Comparison of ENCODE assay signal across 8 cellular contexts in the genomic region with DNA sequence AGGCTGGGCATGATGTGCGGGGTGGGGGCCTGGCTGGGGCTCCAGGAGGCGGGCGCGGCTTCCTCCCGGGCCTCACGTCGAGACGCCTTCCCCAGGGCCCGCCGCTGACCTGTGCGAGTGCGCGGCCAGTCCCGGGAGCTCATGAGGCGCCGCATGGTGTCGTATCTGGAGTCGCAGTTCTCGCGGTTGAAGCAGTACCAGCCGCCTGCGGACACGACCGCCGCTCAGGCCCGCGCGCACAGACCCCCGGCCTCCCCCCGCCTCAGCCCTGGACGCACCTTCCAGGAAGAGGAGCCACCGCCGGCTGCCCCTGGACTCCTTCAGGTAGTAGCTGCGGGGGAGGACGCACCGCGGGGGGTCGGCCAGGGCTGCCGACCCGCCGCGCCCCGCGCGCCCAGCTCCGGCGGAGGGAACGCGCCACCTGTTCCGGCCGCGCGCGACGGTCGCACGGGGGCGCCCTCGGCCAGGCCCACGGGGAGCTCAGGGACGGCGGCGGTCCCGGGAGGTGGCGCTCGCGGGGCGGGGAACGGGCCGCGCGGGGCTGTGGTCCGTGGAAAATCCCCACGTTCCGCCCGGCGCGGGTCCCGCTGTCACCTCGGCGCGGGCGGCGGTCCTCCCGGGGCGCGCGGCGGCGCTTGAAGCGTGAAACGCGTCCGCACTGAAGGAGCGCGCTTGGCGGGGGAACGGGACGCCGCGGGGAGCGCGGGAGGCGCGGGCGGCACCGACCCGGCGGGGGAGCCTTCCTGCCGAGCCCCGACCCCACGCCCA. TPM values are rescaled to one million over a fixed set of nuclear protein-coding genes. Genes with fewer than 3 reads are reported as not detected.
DNase-seq lines count a peak whose midpoint lies in the region; ATAC-seq, FAIRE-seq and TF ChIP-seq lines count a peak whose summit lies in the region.

No MANE protein-coding gene starts in this region.

- no peaks in the 10 kb centered on the region for H3K36me3 Mint-ChIP-seq in T-helper 17 cell (ENCODE audit: low read depth)

- H3K27me3 ChIP-seq in ascending aorta (peaks cover 29% of the 10 kb centered on the region), iPS DF 6.9 (ENCODE audit: control insufficient read depth, insufficient read depth, low read length) (peaks cover 37% of the 10 kb centered on the region), spleen (replicated peaks in 1 of 7) (peaks cover 4 to 93% (median 59%) of the 10 kb centered on the region in 7 donors)

- ATAC-seq in T-helper 17 cell (peak; percentile 98), HG03565 (IDR thresholded peaks at IDR 0.05; ENCODE audit: unreplicated experiment) (no peak)

- H3K4me1 ChIP-seq in ascending aorta (peaks cover 10 to 11% of the 10 kb centered on the region in 2 donors), iPS DF 6.9 (ENCODE audit: control insufficient read depth, insufficient read depth, low read length) (no peaks in the 10 kb centered on the region), spleen (peaks cover 9 to 34% (median 24%) of the 10 kb centered on the region in 6 donors)

- H3K27ac ChIP-seq in ascending aorta (no peak overlapping the region), iPS DF 6.9 (ENCODE audit: low read length) (no peak overlapping the region), spleen (no peak overlapping the region)

- no peak overlapping the region for H3K27ac Mint-ChIP-seq in T-helper 17 cell

- TF ChIP-seq CTCF in ascending aorta (IDR thresholded peaks at IDR 0.05), result peak; percentile 10 to 99 (median 47)
- TF ChIP-seq CTCF in spleen (IDR thresholded peaks at IDR 0.05 in 8 of 11, conservative IDR thresholded peaks at IDR 0.05 in 3 of 11), result peak in 6 of 11 experiments; percentile 74 to 97 (median 86)

- H3K9me3 ChIP-seq in T-helper 17 cell (ENCODE audit: control insufficient read depth, low read length, poor library complexity, severe bottlenecking) (no peaks in the 10 kb centered on the region), ascending aorta (no peaks in the 10 kb centered on the region), iPS DF 6.9 (ENCODE audit: control insufficient read depth, insufficient read depth, low read length) (no peaks in the 10 kb centered on the region), spleen (no peaks in the 10 kb centered on the region)

- DNase-seq in GM03348 (ENCODE audit: low spot score), result peak; percentile 89
- DNase-seq in HTR-8/SVneo (ENCODE audit: insufficient read length, low spot score), result peak; percentile 61
- DNase-seq in T-helper 17 cell, result peak; percentile 83 to 91 (median 91)
- DNase-seq in ascending aorta (ENCODE audit: low spot score in 2 of 2), result peak in 1 of 2 donors; percentile 81
- no peak for DNase-seq in iPS DF 6.9 (ENCODE audit: low read depth, low spot score)
- DNase-seq in spleen, result peak; percentile 95
- no peak for DNase-seq in NCI-H2029 (lab: John Stamatoyannopoulos, UW)

- WGBS in iPS DF 6.9 (ENCODE audit: insufficient coverage, insufficient read length), result no CpG with 5 or more reads among the region's 112 CpGs
- 1 to 2% (median 1%) methylated on average over 35 to 112 of the region's 112 CpGs for WGBS in spleen, 5 donors

- peaks cover 2% of the 10 kb centered on the region for H3K4me1 Mint-ChIP-seq in T-helper 17 cell

- peak overlapping the region; percentile 75 for H3K4me3 Mint-ChIP-seq in T-helper 17 cell

- H3K4me3 ChIP-seq in ascending aorta, result peak overlapping the region; percentile 50 to 64
- H3K4me3 ChIP-seq in iPS DF 6.9 (ENCODE audit: low read length), result peak overlapping the region; percentile 4; the same call in 1 of the 2 replicates
- peak overlapping the region; percentile 20 to 75 (median 48) for H3K4me3 ChIP-seq in spleen

- H3K36me3 ChIP-seq in ascending aorta (no peaks in the 10 kb centered on the region), iPS DF 6.9 (ENCODE audit: control insufficient read depth, insufficient read depth, low read length) (no peaks in the 10 kb centered on the region; the same call in 1 of the 2 replicates), spleen (no peaks in the 10 kb centered on the region)

- peaks cover 11% of the 10 kb centered on the region for H3K27me3 Mint-ChIP-seq in T-helper 17 cell

- FAIRE-seq in HTR-8/SVneo (lab: Jason Lieb, UNC), result no peak

- no peak for TF ChIP-seq POLR2A in spleen (IDR thresholded peaks at IDR 0.05)

- intact Hi-C loops in ascending aorta (cut with DNase I) (loop anchor here (1.0 to 5.0 kb wide), 2 partner anchors 62 to 193 kb away; no protein-coding TSS in a partner anchor), spleen (cut with DNase I; ENCODE audit: low total_unique reads) (loop anchor here (5.0 kb wide), 1 partner anchor 63 kb away; a partner anchor contains a TSS)

RNA-seq across cellular contexts. Expression of a gene that starts 1.4 kb away (rescaled TPM):
- total RNA-seq in T-helper 17 cell, result not detected
- total RNA-seq in ascending aorta, result not detected
- total RNA-seq in spleen, result under 1 TPM in 2 of 7 donors, not detected in 5; 0.28 to 0.85 TPM
- polyA plus RNA-seq in spleen, result under 1 TPM; 0.03 to 0.11 (median 0.06) TPM

RNA-seq across cellular contexts. Expression of a gene that starts 12.5 kb away (rescaled TPM):
- total RNA-seq in T-helper 17 cell (not detected), ascending aorta (not detected), spleen (not detected)
- not detected for polyA plus RNA-seq in spleen

RNA-seq across cellular contexts. Expression of a gene that starts 17.9 kb away (rescaled TPM):
- total RNA-seq in T-helper 17 cell (10 to 100 TPM; 38.1 to 40.1 TPM), ascending aorta (45.1 TPM), spleen (10 to 100 TPM; 20.2 to 44.5 (median 26.0) TPM)
- polyA plus RNA-seq in spleen, result 10 to 100 TPM; 33.7 to 58.8 (median 55.5) TPM

RNA-seq across cellular contexts. Expression of a gene that starts 22.4 kb away (rescaled TPM):
- total RNA-seq in T-helper 17 cell (1 to 10 TPM in 1 of 2 donors, under 1 TPM in 1; 0.72 to 1.9 TPM), ascending aorta (31.5 TPM), spleen (10 to 100 TPM in 1 of 7 donors, 1 to 10 TPM in 6; 3.4 to 10.8 (median 5.5) TPM)
- polyA plus RNA-seq in spleen, result 1 to 10 TPM; 1.7 to 6.4 (median 5.0) TPM

RNA-seq across cellular contexts. Expression of a gene that starts 32.0 kb away (rescaled TPM):
- total RNA-seq in T-helper 17 cell (10 to 100 TPM; 15.4 to 23.0 TPM), ascending aorta (28.7 TPM), spleen (10 to 100 TPM; 22.3 to 41.4 (median 24.2) TPM)
- 10 to 100 TPM in 1 of 3 donors, 1 to 10 TPM in 2; 3.2 to 14.2 (median 3.7) TPM for polyA plus RNA-seq in spleen

Comparison
In these comparisons a context has a peak if more than half of its experiments do, and no peak if none do; other contexts are left out.
1. DNase-seq: peak in GM03348 (single experiment), HTR-8/SVneo (single experiment), T-helper 17 cell (3 of 3) and spleen (single experiment); none in iPS DF 6.9 (single experiment) and NCI-H2029 (single experiment).
2. H3K4me3 ChIP-seq: peak in every context shown above with its lines; median percentile 57 in ascending aorta; 48 in spleen; 4 in iPS DF 6.9.